29 cellular contexts compared by ENCODE assay signal in genomic region chr13:112113355-112113754, GRCh38. TPM values are rescaled to one million over a fixed set of nuclear protein-coding genes. Genes with fewer than 3 reads are reported as not detected.
DNase-seq lines count a peak whose midpoint lies in the region; ATAC-seq, FAIRE-seq and TF ChIP-seq lines count a peak whose summit lies in the region.
"Had no signal": no experiment of that assay in that cellular context is flagged by ENCODE, and none has a peak within 500 bp of the region (broad histone marks: within the 10 kb centered on the region; RNA-seq: fewer than 3 reads in every experiment).

No MANE protein-coding gene starts in this region.

- no peak for TF ChIP-seq POLR2A in Peyer's patch (IDR thresholded peaks at IDR 0.05)

- ATAC-seq in pancreas, result no peak
- ATAC-seq: body of pancreas, HepG2, T-helper 17 cell had no signal

- no peak for TF ChIP-seq EP300 in SK-N-SH (IDR thresholded peaks at IDR 0.05; ENCODE audit: borderline replicate concordance in 1 of 2, low read depth in 1 of 2, low read length in 1 of 2)

- H2AFZ ChIP-seq in SK-N-SH (ENCODE audit: low read depth), result no peak overlapping the region

- H4K20me1 ChIP-seq in SK-N-SH (ENCODE audit: insufficient read depth), result no peaks in the 10 kb centered on the region

- no peak overlapping the region for H3K4me2 ChIP-seq in SK-N-SH

- no peak for TF ChIP-seq RAD21 in SK-N-SH (IDR thresholded peaks at IDR 0.05; ENCODE audit: low read length)

- no peaks in the 10 kb centered on the region for H3K36me3 ChIP-seq in pancreas
- H3K36me3 ChIP-seq in SK-N-SH (replicated peaks in 1 of 2; ENCODE audit: control insufficient read depth in 1 of 2, insufficient read depth in 2 of 2, low read length in 1 of 2), result no peaks in the 10 kb centered on the region
- H3K36me3 ChIP-seq in Peyer's patch, result no peaks in the 10 kb centered on the region

- WGBS in pancreas, 2 donors, result 57 to 69% methylated on average over 7 of the region's 7 CpGs
- WGBS in SK-N-SH (ENCODE audit: low lambda C conversion rate), result 2% methylated on average over 7 of the region's 7 CpGs

- no peak overlapping the region for H3K9ac ChIP-seq in SK-N-SH

- POLR2A ChIA-PET in SK-N-SH (lab: Yijun Ruan, JAX), result no interaction called here

- intact Hi-C loops in pancreas (cut with DNase I), result no loop called here

- CTCF ChIA-PET in SK-N-SH (lab: Yijun Ruan, JAX), result no interaction called here

- H3K9me3 ChIP-seq in pancreas (no peaks in the 10 kb centered on the region), SK-N-SH (no peaks in the 10 kb centered on the region), Peyer's patch (no peaks in the 10 kb centered on the region)
- H3K9me3 ChIP-seq: body of pancreas had no signal

- H3F3A ChIP-seq in SK-N-SH (replicated peaks; ENCODE audit: insufficient read depth), result no peaks in the 10 kb centered on the region

- peak; percentile 64 for FAIRE-seq in pancreas (lab: Jason Lieb, UNC)
- FAIRE-seq: HepG2 had no signal

- no peaks in the 10 kb centered on the region for H3K4me1 ChIP-seq in pancreas
- H3K4me1 ChIP-seq in SK-N-SH (ENCODE audit: control insufficient read depth in 1 of 2, insufficient read depth in 2 of 2, low read depth in 1 of 2, low read length in 1 of 2), result no peaks in the 10 kb centered on the region
- H3K4me1 ChIP-seq in Peyer's patch, result peaks cover 0 to 6% (median 0%) of the 10 kb centered on the region in 4 donors
- H3K4me1 ChIP-seq: body of pancreas had no signal

- H3K27me3 ChIP-seq in pancreas (peaks cover 0 to 17% (median 0%) of the 10 kb centered on the region in 4 donors), SK-N-SH (ENCODE audit: insufficient read depth) (peaks cover 63% of the 10 kb centered on the region), Peyer's patch (no peaks in the 10 kb centered on the region)

- H3K4me3 ChIP-seq in pancreas (no peak overlapping the region), SK-N-SH (ENCODE audit: low read depth in 2 of 2, low read length in 1 of 2) (no peak overlapping the region), Peyer's patch (no peak overlapping the region)
- H3K4me3 ChIP-seq: body of pancreas had no signal

- TF ChIP-seq CTCF in pancreas (IDR thresholded peaks at IDR 0.05) (no peak), SK-N-SH (IDR thresholded peaks at IDR 0.05) (no peak), Peyer's patch (IDR thresholded peaks at IDR 0.05) (no peak)

- DNase-seq in NCI-H2029 (lab: John Stamatoyannopoulos, UW), result peak; percentile 42
- DNase-seq in NCI-H2029 treated with DMSO at 0.1 percent for 48 hours (lab: John Stamatoyannopoulos, UW), result no peak
- peak; percentile 90 for DNase-seq in NCI-H187 treated with DMSO at 0.1 percent for 48 hours (lab: John Stamatoyannopoulos, UW)
- peak; percentile 88 for DNase-seq in NCI-H748 (lab: John Stamatoyannopoulos, UW; ENCODE audit: unreplicated experiment)
- DNase-seq in pancreas, result no peak
- no peak for DNase-seq in SK-N-SH
- DNase-seq in Peyer's patch, result no peak
- no peak for DNase-seq in ACHN
- DNase-seq: 8988T; activated gamma-delta T cell treated with Interleukin-2 at 50 U/mL for 16 hours; activated naive CD8-positive, alpha-beta T cell treated with anti-CD3 and anti-CD28 coated beads, Interleukin-2, amount 50 U/mL, for 24 hours; activated T-cell treated with anti-CD3 and anti-CD28 coated beads, Interleukin-2, amount 50 U/mL, for 24 hours; AML-193; body of pancreas; CD4-positive, alpha-beta memory T cell; effector CD4-positive, alpha-beta T cell; GDM1; kidney glomerular epithelial cell; NCI-H226; nucleus accumbens; T-helper 17 cell had no signal

- no peaks in the 10 kb centered on the region for H3K79me2 ChIP-seq in SK-N-SH (ENCODE audit: insufficient read depth)

- no peaks in the 10 kb centered on the region for H3K9me2 ChIP-seq in SK-N-SH

- in situ Hi-C loops in ACHN (cut with HindIII; ENCODE audit: low pct_ligation_motif_present, low pct_unique_long_range_greater_than_20kb, low sequenced_read_pairs), result no loop called here

- H3K27ac ChIP-seq in pancreas (no peak overlapping the region), SK-N-SH (ENCODE audit: low read depth in 2 of 2, low read length in 1 of 2) (no peak overlapping the region), Peyer's patch (no peak overlapping the region)
- H3K27ac ChIP-seq: body of pancreas, epithelial cell of prostate, HL-60 had no signal

TF ChIP-seq in SK-N-SH, 30 proteins besides CTCF, POLR2A, EP300 and RAD21 (continues in another document):
- no peak for TF ChIP-seq POLR2AphosphoS5 (IDR thresholded peaks at IDR 0.05; ENCODE audit: low read depth, low read length)
- no peak for TF ChIP-seq RCOR1 (IDR thresholded peaks at IDR 0.05; ENCODE audit: low read length)
- TF ChIP-seq TCF12 (IDR thresholded peaks at IDR 0.05), result no peak
- no peak for TF ChIP-seq RXRA (IDR thresholded peaks at IDR 0.05; ENCODE audit: borderline replicate concordance, low read depth)
- no peak for TF ChIP-seq PBX3 (IDR thresholded peaks at IDR 0.05)
- no peak for TF ChIP-seq SMC3 (IDR thresholded peaks at IDR 0.05; ENCODE audit: low read depth, low read length)
- TF ChIP-seq SIN3A (IDR thresholded peaks at IDR 0.05; ENCODE audit: borderline replicate concordance, low read depth, low read length), result no peak
- no peak for TF ChIP-seq USF2 (IDR thresholded peaks at IDR 0.05; ENCODE audit: borderline replicate concordance, low read depth, low read length)
- no peak for TF ChIP-seq FOXM1 (IDR thresholded peaks at IDR 0.05; ENCODE audit: low read depth)
- TF ChIP-seq TEAD4 (IDR thresholded peaks at IDR 0.05; ENCODE audit: borderline replicate concordance, insufficient read depth), result no peak
- no peak for TF ChIP-seq ZBTB33 (IDR thresholded peaks at IDR 0.05; ENCODE audit: borderline replicate concordance, low read depth)
- TF ChIP-seq IRF3 (IDR thresholded peaks at IDR 0.05; ENCODE audit: low read depth, low read length), result no peak
- TF ChIP-seq FOXJ3 (CRISPR knock-in tag; IDR thresholded peaks at IDR 0.05), result no peak
- no peak for TF ChIP-seq GATA2 (CRISPR knock-in tag; IDR thresholded peaks at IDR 0.05)
- no peak for TF ChIP-seq MEF2A (IDR thresholded peaks at IDR 0.05; ENCODE audit: borderline replicate concordance, low read depth)

RNA-seq across cellular contexts. Expression of gene SOX1, which starts 46.4 kb away (rescaled TPM):
- not detected for total RNA-seq in pancreas
- polyA plus RNA-seq in pancreas, result not detected
- polyA plus RNA-seq in SK-N-SH (2012; rRNA removed), result not detected in 2 replicates
- not detected in 2 replicates for polyA plus RNA-seq in SK-N-SH (2012; cell fraction: cytosol; rRNA removed)
- polyA plus RNA-seq in SK-N-SH (2012; cell fraction: nucleus; rRNA removed), result not detected in 2 replicates
- not detected for total RNA-seq in Peyer's patch
- total RNA-seq: activated CD8-positive, alpha-beta memory T cell treated with anti-CD3 and anti-CD28 coated beads for 36 hours; body of pancreas; CD4-positive, alpha-beta memory T cell; HepG2; LHCN-M2; RPMI7951; SK-MEL-5; skeletal muscle tissue; T-helper 17 cell had no signal
- polyA plus RNA-seq: CD4-positive, alpha-beta memory T cell; HepG2 had no signal

Comparison
In these comparisons a context has a peak if more than half of its experiments do, and no peak if none do; other contexts are left out.
1. DNase-seq: peak in NCI-H2029 (single experiment), NCI-H187 treated with DMSO at 0.1 percent for 48 hours (single experiment) and NCI-H748 (single experiment); none in NCI-H2029 treated with DMSO at 0.1 percent for 48 hours (single experiment), pancreas (0 of 6), SK-N-SH (single experiment), Peyer's patch (0 of 3) and ACHN (single experiment).